ENCODE assay signal across 8 cellular contexts in the genomic region with DNA sequence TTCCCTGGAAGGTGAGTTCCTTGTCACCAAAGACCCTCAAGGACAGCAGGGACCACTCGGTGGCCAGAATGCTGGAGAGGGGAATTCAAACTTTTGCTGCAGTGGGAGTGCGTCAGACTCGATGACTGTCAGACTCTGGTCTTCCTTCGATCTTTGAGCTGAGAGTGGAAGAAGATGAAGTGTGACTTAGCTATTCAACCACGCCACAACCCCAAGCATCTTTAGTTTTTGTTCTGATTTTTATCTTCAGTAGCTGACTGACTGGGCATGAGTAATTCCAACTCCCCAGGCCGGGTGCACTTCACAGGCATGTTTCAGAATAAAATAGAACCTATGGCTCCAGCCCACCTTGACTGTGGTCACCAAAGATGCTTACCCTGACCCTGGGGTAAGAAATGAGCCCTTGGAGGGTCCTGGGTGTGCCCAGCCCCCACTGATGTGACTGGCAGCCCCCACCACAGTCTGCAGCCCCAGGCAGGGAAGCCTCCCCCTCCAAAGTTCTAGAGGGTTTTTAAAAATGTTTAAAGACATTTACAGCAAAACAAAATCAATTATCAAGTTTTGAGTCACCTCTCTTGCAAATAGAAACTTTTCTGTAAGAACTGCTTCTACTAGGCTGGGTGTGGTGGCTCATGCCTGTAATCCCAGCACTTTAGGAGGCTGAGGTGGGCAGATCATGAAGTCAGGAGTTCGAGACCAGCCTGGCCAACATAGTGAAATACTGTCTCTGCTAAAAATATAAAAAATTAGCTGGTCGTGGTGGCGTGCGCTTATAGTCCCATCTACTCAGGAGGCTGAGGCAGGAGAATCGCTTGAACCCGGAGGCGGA. TPM values are rescaled to one million over a fixed set of nuclear protein-coding genes. Genes with fewer than 3 reads are reported as not detected.
DNase-seq lines count a peak whose midpoint lies in the region; ATAC-seq lines count a peak whose summit lies in the region.

No MANE protein-coding gene starts in this region.

- peak; percentile 41 for ATAC-seq in HG03039 (IDR thresholded peaks at IDR 0.05; ENCODE audit: unreplicated experiment)
- no peak for ATAC-seq in GM19324 (IDR thresholded peaks at IDR 0.05; ENCODE audit: low FRiP score, unreplicated experiment)

- peak; percentile 90 for DNase-seq in EL
- DNase-seq in activated T-cell treated with anti-CD3 and anti-CD28 coated beads for 24 hours (ENCODE audit: low read depth) = peak; percentile 51
- DNase-seq in renal cortical epithelial cell (ENCODE audit: low read depth) = peak; percentile 92
- DNase-seq in SW 1271 (lab: John Stamatoyannopoulos, UW) = no peak
- DNase-seq in SIG-M5 (lab: John Stamatoyannopoulos, UW) = no peak
- DNase-seq in iPS-NIHi7 (ENCODE audit: extremely low spot score) = no peak

RNA-seq across cellular contexts. Expression of a gene that starts 24.9 kb away (rescaled TPM):
- total RNA-seq in renal cortical epithelial cell = 414 and 525 TPM in 2 replicates

Comparison
In these comparisons a context has a peak if more than half of its experiments do, and no peak if none do; other contexts are left out.
1. DNase-seq: peak in EL (single experiment), activated T-cell treated with anti-CD3 and anti-CD28 coated beads for 24 hours (single experiment) and renal cortical epithelial cell (single experiment); none in SW 1271 (0 of 2), SIG-M5 (single experiment) and iPS-NIHi7 (single experiment).